16 cellular contexts compared by ENCODE assay signal in the genomic region with DNA sequence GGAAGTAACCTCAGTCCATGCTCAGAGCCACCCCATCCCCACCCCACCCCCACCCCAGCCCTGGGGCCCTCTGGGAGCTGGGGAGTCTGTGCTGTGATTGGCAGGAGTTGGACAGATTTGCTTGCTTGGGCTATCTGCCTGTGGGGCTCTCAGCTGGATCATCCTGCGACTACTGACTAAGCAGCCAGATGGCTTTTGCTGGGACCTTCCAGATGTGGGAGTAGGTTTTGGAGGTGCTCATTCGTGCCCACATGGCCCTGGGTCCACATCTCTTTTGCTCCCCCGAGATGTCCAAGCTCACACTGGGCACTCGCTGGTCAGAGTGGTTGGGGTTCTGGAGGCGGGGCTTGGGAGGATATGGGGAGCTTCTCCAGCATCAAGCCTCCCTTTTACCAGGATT.
DNase-seq lines count a peak whose midpoint lies in the region; ATAC-seq and TF ChIP-seq lines count a peak whose summit lies in the region.
"Had no signal": no experiment of that assay in that cellular context is flagged by ENCODE, and none has a peak within 500 bp of the region (broad histone marks: within the 10 kb centered on the region; RNA-seq: fewer than 3 reads in every experiment).

No MANE protein-coding gene starts in this region.

- H3K36me3 ChIP-seq in heart right ventricle (peaks cover 0 to 24% (median 0%) of the 10 kb centered on the region in 9 donors), RWPE2 (ENCODE audit: low read depth) (no peaks in the 10 kb centered on the region), upper lobe of left lung (peaks cover 0 to 10% (median 2%) of the 10 kb centered on the region in 4 donors)

- TF ChIP-seq CTCF in heart right ventricle (IDR thresholded peaks at IDR 0.05) (no peak), RWPE2 (IDR thresholded peaks at IDR 0.05; ENCODE audit: poor library complexity, severe bottlenecking) (no peak), glutamatergic neuron (IDR thresholded peaks at IDR 0.05; ENCODE audit: partially characterized antibody, unreplicated experiment) (no peak), upper lobe of left lung (IDR thresholded peaks at IDR 0.05) (no peak)

- H3K4me1 ChIP-seq in heart right ventricle (peaks cover 40 to 96% (median 86%) of the 10 kb centered on the region in 9 donors), RWPE2 (ENCODE audit: insufficient read depth, poor library complexity, severe bottlenecking) (peaks cover 28% of the 10 kb centered on the region), upper lobe of left lung (peaks cover 32 to 46% (median 39%) of the 10 kb centered on the region in 4 donors)

- H3K9me3 Mint-ChIP-seq in glutamatergic neuron (ENCODE audit: unreplicated experiment) = peaks cover 29% of the 10 kb centered on the region
- H3K9me3 Mint-ChIP-seq: CD8-positive, alpha-beta memory T cell had no signal

- H3K9me3 ChIP-seq in heart right ventricle (no peaks in the 10 kb centered on the region), RWPE2 (ENCODE audit: severe bottlenecking) (no peaks in the 10 kb centered on the region), upper lobe of left lung (no peaks in the 10 kb centered on the region)

- H3K4me3 Mint-ChIP-seq in glutamatergic neuron (ENCODE audit: unreplicated experiment) = no peak overlapping the region
- H3K4me3 Mint-ChIP-seq: B cell; CD8-positive, alpha-beta memory T cell had no signal

- H3K27me3 ChIP-seq in heart right ventricle = no peaks in the 10 kb centered on the region
- H3K27me3 ChIP-seq in RWPE2 (ENCODE audit: insufficient read depth, poor library complexity, severe bottlenecking) = no peaks in the 10 kb centered on the region
- no peaks in the 10 kb centered on the region for H3K27me3 ChIP-seq in upper lobe of left lung

- TF ChIP-seq EP300 in upper lobe of left lung (IDR thresholded peaks at IDR 0.05) = no peak

- H3K36me3 Mint-ChIP-seq in glutamatergic neuron (ENCODE audit: unreplicated experiment) = no peaks in the 10 kb centered on the region
- H3K36me3 Mint-ChIP-seq: CD8-positive, alpha-beta memory T cell had no signal

- H3K27ac Mint-ChIP-seq in glutamatergic neuron (ENCODE audit: unreplicated experiment) = peak overlapping the region; percentile 64
- H3K27ac Mint-ChIP-seq: B cell had no signal

- intact Hi-C loops in heart right ventricle (cut with DNase I) = no loop called here
- intact Hi-C loops in left ventricle myocardium superior (cut with micrococcal nuclease) = no loop called here

- H3K27me3 Mint-ChIP-seq in glutamatergic neuron (ENCODE audit: unreplicated experiment) = peaks cover 24% of the 10 kb centered on the region

- DNase-seq in heart right ventricle (no peak), left ventricle myocardium superior (no peak), RWPE2 (ENCODE audit: low spot score) (no peak), glutamatergic neuron (peak; percentile 49), upper lobe of left lung (no peak), iPS-NIHi7 (ENCODE audit: extremely low spot score) (no peak), islet precursor cell (no peak)
- DNase-seq: ACHN; CD8-positive, alpha-beta memory T cell; KBM-7; NCI-H1092 treated with DMSO at 0.1 percent for 48 hours; NCI-H187; NCI-H446 treated with DMSO at 0.1 percent for 48 hours; NCI-H774 had no signal

- WGBS in heart right ventricle, 2 donors = 72 to 75% methylated on average over 5 of the region's 5 CpGs
- whole genome bisulfite sequencing in upper lobe of left lung, 2 donors = 94 to 95% methylated on average over 4 to 5 of the region's 5 CpGs

- TF ChIP-seq POLR2A in upper lobe of left lung (IDR thresholded peaks at IDR 0.05) = no peak

- peaks cover 71% of the 10 kb centered on the region for H3K4me1 Mint-ChIP-seq in glutamatergic neuron (ENCODE audit: low read depth, unreplicated experiment)
- H3K4me1 Mint-ChIP-seq: CD8-positive, alpha-beta memory T cell had no signal

- ATAC-seq in heart right ventricle (no peak), left ventricle myocardium superior (no peak), RWPE2 (ENCODE audit: low read depth) (no peak), upper lobe of left lung (ENCODE audit: low FRiP score in 2 of 2) (no peak)
- ATAC-seq: Panc1 had no signal

- H3K4me3 ChIP-seq in heart right ventricle (no peak overlapping the region), RWPE2 (ENCODE audit: severe bottlenecking) (no peak overlapping the region), upper lobe of left lung (no peak overlapping the region)

- H3K27ac ChIP-seq in heart right ventricle (peak overlapping the region; percentile 54 to 95 (median 87)), RWPE2 (ENCODE audit: poor library complexity, severe bottlenecking) (peak overlapping the region; percentile 86), upper lobe of left lung (peak overlapping the region; percentile 67 to 89 (median 78))
